ENCODE assay signal across 9 cellular contexts in genomic region chr5:131209506-131210191, GRCh38. TPM values are rescaled to one million over a fixed set of nuclear protein-coding genes. Genes with fewer than 3 reads are reported as not detected.
DNase-seq lines count a peak whose midpoint lies in the region; ATAC-seq and TF ChIP-seq lines count a peak whose summit lies in the region.
"Had no signal": no experiment of that assay in that cellular context is flagged by ENCODE, and none has a peak within 500 bp of the region (broad histone marks: within the 10 kb centered on the region; RNA-seq: fewer than 3 reads in every experiment).

No MANE protein-coding gene starts in this region.

- H3K4me3 Mint-ChIP-seq in activated T-helper 2 cell treated with anti-CD3 and anti-CD28 coated beads, Interferon-gamma antibody, Interleukin-2, Interleukin-4, amounts not matched to agents 10 μg/mL and 5 μg/mL and 100 μg/mL, durations not matched to agents 14 hours and 24 hours and 36 hours (ENCODE audit: low read depth), result peak overlapping the region; percentile 80
- H3K4me3 Mint-ChIP-seq in Caco-2 (ENCODE audit: unreplicated experiment), result no peak overlapping the region

- no peaks in the 10 kb centered on the region for H3K27me3 Mint-ChIP-seq in activated T-helper 2 cell treated with anti-CD3 and anti-CD28 coated beads, Interferon-gamma antibody, Interleukin-2, Interleukin-4, amounts not matched to agents 10 μg/mL and 5 μg/mL and 100 μg/mL, durations not matched to agents 14 hours and 24 hours and 36 hours (ENCODE audit: low read depth)
- H3K27me3 Mint-ChIP-seq in Caco-2 (ENCODE audit: insufficient read depth, unreplicated experiment), result no peaks in the 10 kb centered on the region

- POLR2A ChIA-PET in A673 (lab: Charles Lee; ENCODE audit: low non-redundant PET) (no interaction called here), Caco-2 (lab: Charles Lee) (no interaction called here)

- CTCF ChIA-PET in A673 (lab: Charles Lee), result no interaction called here
- CTCF ChIA-PET in Caco-2 (lab: Charles Lee), result no interaction called here

- TF ChIP-seq CTCF in A673 (conservative IDR thresholded peaks at IDR 0.05; ENCODE audit: low read depth, low read length) (no peak), Caco-2 (IDR thresholded peaks at IDR 0.05; ENCODE audit: insufficient read depth in 1 of 2, low read depth in 1 of 2, low read length in 1 of 2, severe bottlenecking in 1 of 2, unreplicated experiment in 1 of 2) (no peak)

- no peaks in the 10 kb centered on the region for H3K9me3 ChIP-seq in A673 (ENCODE audit: low read depth, low read length, poor library complexity, severe bottlenecking)
- no peaks in the 10 kb centered on the region for H3K9me3 ChIP-seq in Caco-2
- H3K9me3 ChIP-seq: body of pancreas had no signal

- H3K27me3 ChIP-seq in A673 (replicated peaks; ENCODE audit: insufficient read depth, low read depth, low read length, poor library complexity) (no peaks in the 10 kb centered on the region), Caco-2 (replicated peaks; ENCODE audit: control insufficient read depth, insufficient read depth, low read length) (no peaks in the 10 kb centered on the region)
- H3K27me3 ChIP-seq: body of pancreas had no signal

- H3K27ac Mint-ChIP-seq in activated T-helper 2 cell treated with anti-CD3 and anti-CD28 coated beads, Interferon-gamma antibody, Interleukin-2, Interleukin-4, amounts not matched to agents 10 μg/mL and 5 μg/mL and 100 μg/mL, durations not matched to agents 14 hours and 24 hours and 36 hours, result peak overlapping the region; percentile 96
- no peak overlapping the region for H3K27ac Mint-ChIP-seq in Caco-2 (ENCODE audit: unreplicated experiment)

- peaks cover 8% of the 10 kb centered on the region for H3K36me3 Mint-ChIP-seq in activated T-helper 2 cell treated with anti-CD3 and anti-CD28 coated beads, Interferon-gamma antibody, Interleukin-2, Interleukin-4, amounts not matched to agents 10 μg/mL and 5 μg/mL and 100 μg/mL, durations not matched to agents 14 hours and 24 hours and 36 hours (ENCODE audit: low read depth)
- no peaks in the 10 kb centered on the region for H3K36me3 Mint-ChIP-seq in Caco-2 (ENCODE audit: insufficient read depth, unreplicated experiment)

- no TSS peak for BruUV-seq in A673 (replicated peaks; lab: Mats Ljungman, UMichigan)
- no TSS peak for BruUV-seq in Caco-2 (replicated peaks; lab: Mats Ljungman, UMichigan)

- H3K27ac ChIP-seq in A673 (ENCODE audit: low read depth, low read length, poor library complexity, severe bottlenecking), result no peak overlapping the region
- H3K27ac ChIP-seq: body of pancreas had no signal

- H3K4me1 Mint-ChIP-seq in activated T-helper 2 cell treated with anti-CD3 and anti-CD28 coated beads, Interferon-gamma antibody, Interleukin-2, Interleukin-4, amounts not matched to agents 10 μg/mL and 5 μg/mL and 100 μg/mL, durations not matched to agents 14 hours and 24 hours and 36 hours (ENCODE audit: low read depth), result peaks cover 53% of the 10 kb centered on the region
- no peaks in the 10 kb centered on the region for H3K4me1 Mint-ChIP-seq in Caco-2 (ENCODE audit: low read depth, unreplicated experiment)

- H3K36me3 ChIP-seq in A673 (ENCODE audit: insufficient read depth, low read length, poor library complexity, severe bottlenecking) (no peaks in the 10 kb centered on the region), Caco-2 (ENCODE audit: control insufficient read depth, insufficient read depth, low read length) (no peaks in the 10 kb centered on the region)

- H3K9me3 Mint-ChIP-seq in activated T-helper 2 cell treated with anti-CD3 and anti-CD28 coated beads, Interferon-gamma antibody, Interleukin-2, Interleukin-4, amounts not matched to agents 10 μg/mL and 5 μg/mL and 100 μg/mL, durations not matched to agents 14 hours and 24 hours and 36 hours, result peaks cover 3% of the 10 kb centered on the region
- H3K9me3 Mint-ChIP-seq in Caco-2 (ENCODE audit: unreplicated experiment), result no peaks in the 10 kb centered on the region

- DNase-seq in A673 (ENCODE audit: low spot score) (peak; percentile 24), NOMO-1 (lab: John Stamatoyannopoulos, UW; ENCODE audit: unreplicated experiment in 2 of 2) (peak; percentile 93 to 99), retina (peak; percentile 20), Caco-2 (no peak), NCI-H226 (no peak)
- peak; percentile 40 for DNase-seq in activated T-helper 2 cell treated with anti-CD3 and anti-CD28 coated beads, Interferon-gamma antibody, Interleukin-2, Interleukin-4, amounts not matched to agents 10 μg/mL and 5 μg/mL and 100 μg/mL, durations not matched to agents 14 hours and 24 hours and 36 hours (ENCODE audit: low spot score)

- H3K4me3 ChIP-seq in A673 (ENCODE audit: low read depth, low read length, poor library complexity, severe bottlenecking) (no peak overlapping the region), Caco-2 (ENCODE audit: low read depth, low read length) (no peak overlapping the region)
- H3K4me3 ChIP-seq: body of pancreas had no signal

- ATAC-seq in GM19025 (IDR thresholded peaks at IDR 0.05; ENCODE audit: low read depth, unreplicated experiment) (peak; percentile 75), HG03135 (IDR thresholded peaks at IDR 0.05; ENCODE audit: unreplicated experiment) (peak; percentile 88)
- ATAC-seq: body of pancreas had no signal

- intact Hi-C loops in A673 (cut with micrococcal nuclease; ENCODE audit: unreplicated experiment), result no loop called here
- intact Hi-C loops in activated T-helper 2 cell treated with anti-CD3 and anti-CD28 coated beads, Interferon-gamma antibody, Interleukin-2, Interleukin-4, amounts not matched to agents 10 μg/mL and 5 μg/mL and 100 μg/mL, durations not matched to agents 14 hours and 24 hours and 36 hours (cut with micrococcal nuclease), result loop anchor here (1.0 to 2.0 kb wide), 4 partner anchors 39 to 53 kb away; partner anchors contain the start of genes HINT1 and LYRM7
- intact Hi-C loops in Caco-2 (cut with micrococcal nuclease; ENCODE audit: unreplicated experiment), result no loop called here

- no peaks in the 10 kb centered on the region for H3K4me1 ChIP-seq in A673 (ENCODE audit: insufficient read depth, low read length, poor library complexity, severe bottlenecking)
- H3K4me1 ChIP-seq in Caco-2, result no peaks in the 10 kb centered on the region
- H3K4me1 ChIP-seq: body of pancreas had no signal

RNA-seq across cellular contexts. Expression of gene LYRM7, which starts 38.9 kb away (rescaled TPM):
- 16.9 and 17.3 TPM in 2 replicates for total RNA-seq in A673 (2021)
- 14.0 and 20.3 TPM in 2 replicates for total RNA-seq in activated T-helper 2 cell treated with anti-CD3 and anti-CD28 coated beads, Interferon-gamma antibody, Interleukin-2, Interleukin-4, amounts not matched to agents 10 μg/mL and 5 μg/mL and 100 μg/mL, durations not matched to agents 14 hours and 24 hours and 36 hours
- 13.7 and 14.9 TPM in 2 replicates for total RNA-seq in Caco-2 (2022)

RNA-seq across cellular contexts. Expression of gene HINT1, which starts 44.6 kb away (rescaled TPM):
- total RNA-seq in A673 (2021), result 368 and 393 TPM in 2 replicates
- 279 and 282 TPM in 2 replicates for total RNA-seq in activated T-helper 2 cell treated with anti-CD3 and anti-CD28 coated beads, Interferon-gamma antibody, Interleukin-2, Interleukin-4, amounts not matched to agents 10 μg/mL and 5 μg/mL and 100 μg/mL, durations not matched to agents 14 hours and 24 hours and 36 hours
- total RNA-seq in Caco-2 (2022), result 228 and 243 TPM in 2 replicates

RNA-seq across cellular contexts. Expression of gene CDC42SE2, which starts 54.2 kb away (rescaled TPM):
- 25.5 and 26.6 TPM in 2 replicates for total RNA-seq in A673 (2021)
- total RNA-seq in activated T-helper 2 cell treated with anti-CD3 and anti-CD28 coated beads, Interferon-gamma antibody, Interleukin-2, Interleukin-4, amounts not matched to agents 10 μg/mL and 5 μg/mL and 100 μg/mL, durations not matched to agents 14 hours and 24 hours and 36 hours, result 89.5 and 91.0 TPM in 2 replicates
- total RNA-seq in Caco-2 (2022), result 39.4 and 41.1 TPM in 2 replicates

Comparison
In these comparisons a context has a peak if more than half of its experiments do, and no peak if none do; other contexts are left out.
1. DNase-seq: peak in A673 (single experiment), NOMO-1 (2 of 2), activated T-helper 2 cell treated with anti-CD3 and anti-CD28 coated beads, Interferon-gamma antibody, Interleukin-2, Interleukin-4, amounts not matched to agents 10 μg/mL and 5 μg/mL and 100 μg/mL, durations not matched to agents 14 hours and 24 hours and 36 hours (single experiment) and retina (single experiment); none in Caco-2 (0 of 2) and NCI-H226 (single experiment).